1 cellular context compared by ENCODE assay signal in the genomic region with DNA sequence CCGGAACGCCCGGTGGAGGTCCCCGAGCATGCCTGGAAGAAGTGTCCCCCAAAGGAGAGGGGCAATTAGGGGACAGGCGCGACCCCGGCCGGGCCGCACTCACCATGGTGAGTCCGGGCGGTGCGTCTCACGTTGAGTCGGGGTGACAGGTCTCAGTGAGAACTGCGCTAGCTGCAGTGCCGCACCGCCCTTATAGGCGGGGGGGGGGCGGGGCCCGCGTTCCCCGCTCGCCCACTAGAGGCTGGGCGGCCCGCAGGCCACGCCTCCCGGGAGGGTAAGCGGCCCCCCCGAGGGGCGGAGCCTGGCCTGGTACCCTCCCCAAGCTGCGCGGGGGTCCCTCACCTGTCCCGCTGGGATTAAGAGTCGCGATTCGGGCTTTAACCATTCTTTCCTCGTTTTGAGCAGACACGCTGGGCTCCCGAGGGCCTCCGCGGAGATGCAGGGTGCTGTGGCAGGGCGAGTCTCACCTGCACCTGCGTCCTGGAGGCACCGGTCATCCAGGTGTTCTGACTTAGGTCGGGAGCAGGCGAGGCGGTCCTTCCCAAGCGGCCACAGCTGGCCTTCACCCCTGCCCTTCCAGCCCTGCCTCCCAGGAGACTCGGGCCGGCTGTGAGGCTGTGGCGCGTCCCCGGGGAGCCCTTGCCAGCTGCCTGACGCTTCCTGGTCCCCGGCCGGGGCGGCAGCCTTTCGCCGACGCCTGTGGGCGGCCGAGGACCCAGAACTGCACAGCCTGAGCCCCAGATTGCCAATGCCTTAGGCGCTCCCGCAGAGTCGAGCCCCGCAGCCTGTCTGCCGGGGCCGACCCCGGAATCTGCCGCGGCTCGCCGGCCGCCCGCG.
A peak's percentile ranks its signal among the peaks of the same experiment; 100 is the strongest.
TF ChIP-seq lines count a peak whose summit lies in the region.

A gene (minus strand): TSS at position 166 of the 837 bp plus-strand sequence. CDS start 60 bp downstream, at position 106.

TF ChIP-seq in HepG2, 621 proteins besides CTCF, POLR2A, EP300 and RAD21 (continued from another document and continues in another):
- TF ChIP-seq, protein P1, sequence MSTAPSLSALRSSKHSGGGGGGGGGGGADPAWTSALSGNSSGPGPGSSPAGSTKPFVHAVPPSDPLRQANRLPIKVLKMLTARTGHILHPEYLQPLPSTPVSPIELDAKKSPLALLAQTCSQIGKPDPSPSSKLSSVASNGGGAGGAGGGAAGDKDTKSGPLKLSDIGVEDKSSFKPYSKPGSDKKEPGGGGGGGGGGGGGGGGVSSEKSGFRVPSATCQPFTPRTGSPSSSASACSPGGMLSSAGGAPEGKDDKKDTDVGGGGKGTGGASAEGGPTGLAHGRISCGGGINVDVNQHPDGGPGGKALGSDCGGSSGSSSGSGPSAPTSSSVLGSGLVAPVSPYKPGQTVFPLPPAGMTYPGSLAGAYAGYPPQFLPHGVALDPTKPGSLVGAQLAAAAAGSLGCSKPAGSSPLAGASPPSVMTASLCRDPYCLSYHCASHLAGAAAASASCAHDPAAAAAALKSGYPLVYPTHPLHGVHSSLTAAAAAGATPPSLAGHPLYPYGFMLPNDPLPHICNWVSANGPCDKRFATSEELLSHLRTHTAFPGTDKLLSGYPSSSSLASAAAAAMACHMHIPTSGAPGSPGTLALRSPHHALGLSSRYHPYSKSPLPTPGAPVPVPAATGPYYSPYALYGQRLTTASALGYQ (CRISPR knock-in tag; IDR thresholded peaks at IDR 0.05): peak; percentile 70; the same call in 1 of the 2 replicates
- TF ChIP-seq, protein P2, sequence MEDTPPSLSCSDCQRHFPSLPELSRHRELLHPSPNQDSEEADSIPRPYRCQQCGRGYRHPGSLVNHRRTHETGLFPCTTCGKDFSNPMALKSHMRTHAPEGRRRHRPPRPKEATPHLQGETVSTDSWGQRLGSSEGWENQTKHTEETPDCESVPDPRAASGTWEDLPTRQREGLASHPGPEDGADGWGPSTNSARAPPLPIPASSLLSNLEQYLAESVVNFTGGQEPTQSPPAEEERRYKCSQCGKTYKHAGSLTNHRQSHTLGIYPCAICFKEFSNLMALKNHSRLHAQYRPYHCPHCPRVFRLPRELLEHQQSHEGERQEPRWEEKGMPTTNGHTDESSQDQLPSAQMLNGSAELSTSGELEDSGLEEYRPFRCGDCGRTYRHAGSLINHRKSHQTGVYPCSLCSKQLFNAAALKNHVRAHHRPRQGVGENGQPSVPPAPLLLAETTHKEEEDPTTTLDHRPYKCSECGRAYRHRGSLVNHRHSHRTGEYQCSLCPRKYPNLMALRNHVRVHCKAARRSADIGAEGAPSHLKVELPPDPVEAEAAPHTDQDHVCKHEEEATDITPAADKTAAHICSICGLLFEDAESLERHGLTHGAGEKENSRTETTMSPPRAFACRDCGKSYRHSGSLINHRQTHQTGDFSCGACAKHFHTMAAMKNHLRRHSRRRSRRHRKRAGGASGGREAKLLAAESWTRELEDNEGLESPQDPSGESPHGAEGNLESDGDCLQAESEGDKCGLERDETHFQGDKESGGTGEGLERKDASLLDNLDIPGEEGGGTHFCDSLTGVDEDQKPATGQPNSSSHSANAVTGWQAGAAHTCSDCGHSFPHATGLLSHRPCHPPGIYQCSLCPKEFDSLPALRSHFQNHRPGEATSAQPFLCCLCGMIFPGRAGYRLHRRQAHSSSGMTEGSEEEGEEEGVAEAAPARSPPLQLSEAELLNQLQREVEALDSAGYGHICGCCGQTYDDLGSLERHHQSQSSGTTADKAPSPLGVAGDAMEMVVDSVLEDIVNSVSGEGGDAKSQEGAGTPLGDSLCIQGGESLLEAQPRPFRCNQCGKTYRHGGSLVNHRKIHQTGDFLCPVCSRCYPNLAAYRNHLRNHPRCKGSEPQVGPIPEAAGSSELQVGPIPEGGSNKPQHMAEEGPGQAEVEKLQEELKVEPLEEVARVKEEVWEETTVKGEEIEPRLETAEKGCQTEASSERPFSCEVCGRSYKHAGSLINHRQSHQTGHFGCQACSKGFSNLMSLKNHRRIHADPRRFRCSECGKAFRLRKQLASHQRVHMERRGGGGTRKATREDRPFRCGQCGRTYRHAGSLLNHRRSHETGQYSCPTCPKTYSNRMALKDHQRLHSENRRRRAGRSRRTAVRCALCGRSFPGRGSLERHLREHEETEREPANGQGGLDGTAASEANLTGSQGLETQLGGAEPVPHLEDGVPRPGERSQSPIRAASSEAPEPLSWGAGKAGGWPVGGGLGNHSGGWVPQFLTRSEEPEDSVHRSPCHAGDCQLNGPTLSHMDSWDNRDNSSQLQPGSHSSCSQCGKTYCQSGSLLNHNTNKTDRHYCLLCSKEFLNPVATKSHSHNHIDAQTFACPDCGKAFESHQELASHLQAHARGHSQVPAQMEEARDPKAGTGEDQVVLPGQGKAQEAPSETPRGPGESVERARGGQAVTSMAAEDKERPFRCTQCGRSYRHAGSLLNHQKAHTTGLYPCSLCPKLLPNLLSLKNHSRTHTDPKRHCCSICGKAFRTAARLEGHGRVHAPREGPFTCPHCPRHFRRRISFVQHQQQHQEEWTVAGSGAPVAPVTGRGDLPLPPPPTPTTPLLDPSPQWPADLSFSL (CRISPR knock-in tag; IDR thresholded peaks at IDR 0.05): no peak
- TF ChIP-seq, protein P3, sequence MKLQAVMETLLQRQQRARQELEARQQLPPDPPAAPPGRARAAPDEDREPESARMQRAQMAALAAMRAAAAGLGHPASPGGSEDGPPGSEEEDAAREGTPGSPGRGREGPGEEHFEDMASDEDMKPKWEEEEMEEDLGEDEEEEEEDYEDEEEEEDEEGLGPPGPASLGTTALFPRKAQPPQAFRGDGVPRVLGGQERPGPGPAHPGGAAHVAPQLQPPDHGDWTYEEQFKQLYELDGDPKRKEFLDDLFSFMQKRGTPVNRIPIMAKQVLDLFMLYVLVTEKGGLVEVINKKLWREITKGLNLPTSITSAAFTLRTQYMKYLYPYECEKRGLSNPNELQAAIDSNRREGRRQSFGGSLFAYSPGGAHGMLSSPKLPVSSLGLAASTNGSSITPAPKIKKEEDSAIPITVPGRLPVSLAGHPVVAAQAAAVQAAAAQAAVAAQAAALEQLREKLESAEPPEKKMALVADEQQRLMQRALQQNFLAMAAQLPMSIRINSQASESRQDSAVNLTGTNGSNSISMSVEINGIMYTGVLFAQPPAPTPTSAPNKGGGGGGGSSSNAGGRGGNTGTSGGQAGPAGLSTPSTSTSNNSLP (IDR thresholded peaks at IDR 0.05; ENCODE audit: low read depth, low read length): no peak
- TF ChIP-seq, protein P4, sequence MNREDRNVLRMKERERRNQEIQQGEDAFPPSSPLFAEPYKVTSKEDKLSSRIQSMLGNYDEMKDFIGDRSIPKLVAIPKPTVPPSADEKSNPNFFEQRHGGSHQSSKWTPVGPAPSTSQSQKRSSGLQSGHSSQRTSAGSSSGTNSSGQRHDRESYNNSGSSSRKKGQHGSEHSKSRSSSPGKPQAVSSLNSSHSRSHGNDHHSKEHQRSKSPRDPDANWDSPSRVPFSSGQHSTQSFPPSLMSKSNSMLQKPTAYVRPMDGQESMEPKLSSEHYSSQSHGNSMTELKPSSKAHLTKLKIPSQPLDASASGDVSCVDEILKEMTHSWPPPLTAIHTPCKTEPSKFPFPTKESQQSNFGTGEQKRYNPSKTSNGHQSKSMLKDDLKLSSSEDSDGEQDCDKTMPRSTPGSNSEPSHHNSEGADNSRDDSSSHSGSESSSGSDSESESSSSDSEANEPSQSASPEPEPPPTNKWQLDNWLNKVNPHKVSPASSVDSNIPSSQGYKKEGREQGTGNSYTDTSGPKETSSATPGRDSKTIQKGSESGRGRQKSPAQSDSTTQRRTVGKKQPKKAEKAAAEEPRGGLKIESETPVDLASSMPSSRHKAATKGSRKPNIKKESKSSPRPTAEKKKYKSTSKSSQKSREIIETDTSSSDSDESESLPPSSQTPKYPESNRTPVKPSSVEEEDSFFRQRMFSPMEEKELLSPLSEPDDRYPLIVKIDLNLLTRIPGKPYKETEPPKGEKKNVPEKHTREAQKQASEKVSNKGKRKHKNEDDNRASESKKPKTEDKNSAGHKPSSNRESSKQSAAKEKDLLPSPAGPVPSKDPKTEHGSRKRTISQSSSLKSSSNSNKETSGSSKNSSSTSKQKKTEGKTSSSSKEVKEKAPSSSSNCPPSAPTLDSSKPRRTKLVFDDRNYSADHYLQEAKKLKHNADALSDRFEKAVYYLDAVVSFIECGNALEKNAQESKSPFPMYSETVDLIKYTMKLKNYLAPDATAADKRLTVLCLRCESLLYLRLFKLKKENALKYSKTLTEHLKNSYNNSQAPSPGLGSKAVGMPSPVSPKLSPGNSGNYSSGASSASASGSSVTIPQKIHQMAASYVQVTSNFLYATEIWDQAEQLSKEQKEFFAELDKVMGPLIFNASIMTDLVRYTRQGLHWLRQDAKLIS (CRISPR knock-in tag; IDR thresholded peaks at IDR 0.05): no peak
- no peak for TF ChIP-seq STAT5B (CRISPR knock-in tag; IDR thresholded peaks at IDR 0.05)
- peak in 1 of 2 experiments; percentile 38; a peak in 1 of 4 replicates for TF ChIP-seq KLF16 (CRISPR knock-in tag; IDR thresholded peaks at IDR 0.05)
- no peak for TF ChIP-seq HDAC1 (CRISPR knock-in tag; IDR thresholded peaks at IDR 0.05)
- no peak for TF ChIP-seq JUNB (CRISPR knock-in tag; IDR thresholded peaks at IDR 0.05; ENCODE audit: borderline replicate concordance)
- 0 out of 2 replicates have a peak, but pooled peaks have one; percentile 22 for TF ChIP-seq FOXK1 (CRISPR knock-in tag; IDR thresholded peaks at IDR 0.05; ENCODE audit: borderline replicate concordance, low read depth)
- TF ChIP-seq, protein P5, sequence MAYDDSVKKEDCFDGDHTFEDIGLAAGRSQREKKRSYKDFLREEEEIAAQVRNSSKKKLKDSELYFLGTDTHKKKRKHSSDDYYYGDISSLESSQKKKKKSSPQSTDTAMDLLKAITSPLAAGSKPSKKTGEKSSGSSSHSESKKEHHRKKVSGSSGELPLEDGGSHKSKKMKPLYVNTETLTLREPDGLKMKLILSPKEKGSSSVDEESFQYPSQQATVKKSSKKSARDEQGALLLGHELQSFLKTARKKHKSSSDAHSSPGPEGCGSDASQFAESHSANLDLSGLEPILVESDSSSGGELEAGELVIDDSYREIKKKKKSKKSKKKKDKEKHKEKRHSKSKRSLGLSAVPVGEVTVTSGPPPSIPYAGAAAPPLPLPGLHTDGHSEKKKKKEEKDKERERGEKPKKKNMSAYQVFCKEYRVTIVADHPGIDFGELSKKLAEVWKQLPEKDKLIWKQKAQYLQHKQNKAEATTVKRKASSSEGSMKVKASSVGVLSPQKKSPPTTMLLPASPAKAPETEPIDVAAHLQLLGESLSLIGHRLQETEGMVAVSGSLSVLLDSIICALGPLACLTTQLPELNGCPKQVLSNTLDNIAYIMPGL (CRISPR knock-in tag; IDR thresholded peaks at IDR 0.05; ENCODE audit: borderline replicate concordance in 1 of 2, low read depth in 1 of 2): peak in 1 of 2 experiments; percentile 46; a peak in 2 of 4 replicates
- TF ChIP-seq ZFX (CRISPR knock-in tag; IDR thresholded peaks at IDR 0.05; ENCODE audit: low read depth): peak; percentile 60; the same call in 1 of the 2 replicates
- TF ChIP-seq JUN (CRISPR knock-in tag; IDR thresholded peaks at IDR 0.05): no peak
- TF ChIP-seq, protein P6, sequence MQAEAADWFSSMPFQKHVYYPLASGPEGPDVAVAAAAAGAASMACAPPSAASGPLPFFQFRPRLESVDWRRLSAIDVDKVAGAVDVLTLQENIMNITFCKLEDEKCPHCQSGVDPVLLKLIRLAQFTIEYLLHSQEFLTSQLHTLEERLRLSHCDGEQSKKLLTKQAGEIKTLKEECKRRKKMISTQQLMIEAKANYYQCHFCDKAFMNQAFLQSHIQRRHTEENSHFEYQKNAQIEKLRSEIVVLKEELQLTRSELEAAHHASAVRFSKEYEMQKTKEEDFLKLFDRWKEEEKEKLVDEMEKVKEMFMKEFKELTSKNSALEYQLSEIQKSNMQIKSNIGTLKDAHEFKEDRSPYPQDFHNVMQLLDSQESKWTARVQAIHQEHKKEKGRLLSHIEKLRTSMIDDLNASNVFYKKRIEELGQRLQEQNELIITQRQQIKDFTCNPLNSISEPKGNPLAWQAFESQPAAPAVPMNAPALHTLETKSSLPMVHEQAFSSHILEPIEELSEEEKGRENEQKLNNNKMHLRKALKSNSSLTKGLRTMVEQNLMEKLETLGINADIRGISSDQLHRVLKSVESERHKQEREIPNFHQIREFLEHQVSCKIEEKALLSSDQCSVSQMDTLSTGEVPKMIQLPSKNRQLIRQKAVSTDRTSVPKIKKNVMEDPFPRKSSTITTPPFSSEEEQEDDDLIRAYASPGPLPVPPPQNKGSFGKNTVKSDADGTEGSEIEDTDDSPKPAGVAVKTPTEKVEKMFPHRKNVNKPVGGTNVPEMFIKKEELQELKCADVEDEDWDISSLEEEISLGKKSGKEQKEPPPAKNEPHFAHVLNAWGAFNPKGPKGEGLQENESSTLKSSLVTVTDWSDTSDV (CRISPR knock-in tag; IDR thresholded peaks at IDR 0.05): peak; percentile 67; the same call in 1 of the 2 replicates
- TF ChIP-seq, protein P7, sequence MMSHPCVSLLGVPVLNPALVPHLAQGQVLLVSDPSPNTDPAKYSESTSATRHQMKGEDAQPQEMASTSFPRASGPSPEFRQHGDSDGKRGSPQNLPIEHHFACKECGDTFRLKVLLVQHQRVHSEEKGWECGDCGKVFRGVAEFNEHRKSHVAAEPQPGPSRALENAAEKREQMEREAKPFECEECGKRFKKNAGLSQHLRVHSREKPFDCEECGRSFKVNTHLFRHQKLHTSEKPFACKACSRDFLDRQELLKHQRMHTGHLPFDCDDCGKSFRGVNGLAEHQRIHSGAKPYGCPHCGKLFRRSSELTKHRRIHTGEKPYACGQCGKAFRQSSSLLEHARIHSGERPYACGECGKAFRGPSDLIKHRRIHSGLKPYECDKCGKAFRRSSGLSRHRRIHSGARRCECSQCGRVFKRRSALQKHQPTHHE (CRISPR knock-in tag; IDR thresholded peaks at IDR 0.05; ENCODE audit: borderline replicate concordance): no peak
- no peak for TF ChIP-seq HDAC6 (IDR thresholded peaks at IDR 0.05; ENCODE audit: low read depth, low read length)
- TF ChIP-seq, protein P8, sequence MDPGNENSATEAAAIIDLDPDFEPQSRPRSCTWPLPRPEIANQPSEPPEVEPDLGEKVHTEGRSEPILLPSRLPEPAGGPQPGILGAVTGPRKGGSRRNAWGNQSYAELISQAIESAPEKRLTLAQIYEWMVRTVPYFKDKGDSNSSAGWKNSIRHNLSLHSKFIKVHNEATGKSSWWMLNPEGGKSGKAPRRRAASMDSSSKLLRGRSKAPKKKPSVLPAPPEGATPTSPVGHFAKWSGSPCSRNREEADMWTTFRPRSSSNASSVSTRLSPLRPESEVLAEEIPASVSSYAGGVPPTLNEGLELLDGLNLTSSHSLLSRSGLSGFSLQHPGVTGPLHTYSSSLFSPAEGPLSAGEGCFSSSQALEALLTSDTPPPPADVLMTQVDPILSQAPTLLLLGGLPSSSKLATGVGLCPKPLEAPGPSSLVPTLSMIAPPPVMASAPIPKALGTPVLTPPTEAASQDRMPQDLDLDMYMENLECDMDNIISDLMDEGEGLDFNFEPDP (CRISPR knock-in tag; conservative IDR thresholded peaks at IDR 0.05): no peak
- TF ChIP-seq ZNF782 (CRISPR knock-in tag; IDR thresholded peaks at IDR 0.05; ENCODE audit: borderline replicate concordance): peak; percentile 64
- TF ChIP-seq NFYB (CRISPR knock-in tag; IDR thresholded peaks at IDR 0.05): peak; percentile 52
- TF ChIP-seq, protein P9, sequence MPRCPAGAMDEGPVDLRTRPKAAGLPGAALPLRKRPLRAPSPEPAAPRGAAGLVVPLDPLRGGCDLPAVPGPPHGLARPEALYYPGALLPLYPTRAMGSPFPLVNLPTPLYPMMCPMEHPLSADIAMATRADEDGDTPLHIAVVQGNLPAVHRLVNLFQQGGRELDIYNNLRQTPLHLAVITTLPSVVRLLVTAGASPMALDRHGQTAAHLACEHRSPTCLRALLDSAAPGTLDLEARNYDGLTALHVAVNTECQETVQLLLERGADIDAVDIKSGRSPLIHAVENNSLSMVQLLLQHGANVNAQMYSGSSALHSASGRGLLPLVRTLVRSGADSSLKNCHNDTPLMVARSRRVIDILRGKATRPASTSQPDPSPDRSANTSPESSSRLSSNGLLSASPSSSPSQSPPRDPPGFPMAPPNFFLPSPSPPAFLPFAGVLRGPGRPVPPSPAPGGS (CRISPR knock-in tag; IDR thresholded peaks at IDR 0.05): peak; percentile 87; the same call in 1 of the 2 replicates
- no peak for TF ChIP-seq CCDC6 (CRISPR knock-in tag; IDR thresholded peaks at IDR 0.05)
